Comparison of ENCODE assay signal across 16 cellular contexts in the genomic region with DNA sequence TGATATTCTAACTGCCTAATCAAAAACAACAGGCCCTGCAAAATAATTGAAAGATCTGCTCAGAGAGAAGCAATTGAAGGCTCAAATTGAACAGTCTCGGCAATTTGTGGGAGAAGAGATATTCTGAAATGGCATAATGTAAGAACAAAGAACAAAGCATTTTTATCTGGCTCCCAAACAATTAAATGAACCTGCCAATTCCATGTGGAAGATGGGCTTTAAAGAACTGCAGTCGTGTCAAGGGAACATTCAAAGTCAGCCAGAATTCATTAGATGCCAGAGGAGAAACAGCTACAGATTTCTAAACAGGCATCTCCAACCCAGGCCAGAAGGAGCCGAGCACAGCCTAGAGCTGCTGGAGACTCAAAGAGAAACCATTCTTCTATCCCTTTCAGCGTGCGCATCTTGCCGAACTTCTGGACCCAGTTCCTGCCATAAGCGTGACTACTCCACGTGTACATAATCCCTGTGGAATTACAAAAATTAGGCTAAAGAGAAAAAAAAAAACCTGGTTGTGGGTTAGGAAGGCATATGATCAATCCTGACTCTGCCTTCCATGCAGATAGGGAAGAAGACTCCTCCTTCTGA.
DNase-seq lines count a peak whose midpoint lies in the region; ATAC-seq and TF ChIP-seq lines count a peak whose summit lies in the region.
"Had no signal": no experiment of that assay in that cellular context is flagged by ENCODE, and none has a peak within 500 bp of the region (broad histone marks: within the 10 kb centered on the region; RNA-seq: fewer than 3 reads in every experiment).

No MANE protein-coding gene starts in this region.

- H3F3A ChIP-seq in GM23248 (ENCODE audit: insufficient read depth), result peaks cover 19% of the 10 kb centered on the region; the same call in 1 of the 2 replicates

- H3K4me1 ChIP-seq in GM23248 (ENCODE audit: insufficient read depth), result peaks cover 21% of the 10 kb centered on the region
- H3K4me1 ChIP-seq in fibroblast of lung (ENCODE audit: control insufficient read depth, extremely low read depth, insufficient read depth, low read length), result no peaks in the 10 kb centered on the region

- peak overlapping the region; percentile 62 for H3K27ac ChIP-seq in GM23248
- H3K27ac ChIP-seq in fibroblast of lung (ENCODE audit: insufficient read depth, low read length), result no peak overlapping the region
- peak overlapping the region in 9 of 59 donors; percentile 4 to 40 (median 26) for H3K27ac ChIP-seq in dorsolateral prefrontal cortex
- H3K27ac ChIP-seq: C4-2B, RWPE1 had no signal

- H3K9ac ChIP-seq in GM23248 (peak overlapping the region; percentile 64), fibroblast of lung (ENCODE audit: insufficient read depth, low read length) (no peak overlapping the region)

- no peaks in the 10 kb centered on the region for H4K20me1 ChIP-seq in GM23248 (ENCODE audit: insufficient read depth)
- no peaks in the 10 kb centered on the region for H4K20me1 ChIP-seq in fibroblast of lung (ENCODE audit: control insufficient read depth, extremely low read depth, insufficient read depth, low read length)

- H3K4me3 ChIP-seq in GM23248 (peak overlapping the region; percentile 58), fibroblast of lung (replicated peaks in 1 of 4; ENCODE audit: control extremely low read depth in 1 of 4, insufficient read depth in 1 of 4, low read depth in 3 of 4, low read length in 4 of 4) (peak overlapping the region in 1 of 4 experiments; percentile 3), dorsolateral prefrontal cortex (peak overlapping the region in 17 of 59 donors; percentile 3 to 49 (median 18))

- H3K27me3 ChIP-seq in GM23248 (replicated peaks; ENCODE audit: insufficient read depth) (no peaks in the 10 kb centered on the region), fibroblast of lung (ENCODE audit: control insufficient read depth, insufficient read depth, low read length) (no peaks in the 10 kb centered on the region), dorsolateral prefrontal cortex (no peaks in the 10 kb centered on the region)

- H2AFZ ChIP-seq in GM23248 (no peak overlapping the region), fibroblast of lung (ENCODE audit: low read length) (no peak overlapping the region)

- ATAC-seq in HG02642 (IDR thresholded peaks at IDR 0.05; ENCODE audit: poor library complexity, unreplicated experiment), result no peak
- no peak for ATAC-seq in GM21515 (IDR thresholded peaks at IDR 0.05; ENCODE audit: unreplicated experiment)

- H3K4me2 ChIP-seq in GM23248 (ENCODE audit: unreplicated experiment), result peak overlapping the region; percentile 79
- peak overlapping the region; percentile 38 for H3K4me2 ChIP-seq in fibroblast of lung (ENCODE audit: extremely low read depth, insufficient read depth, low read length)

- H3K79me2 ChIP-seq in GM23248 (ENCODE audit: insufficient read depth) (peaks cover 90% of the 10 kb centered on the region), fibroblast of lung (ENCODE audit: control insufficient read depth, insufficient read depth, low read length) (peaks cover 14% of the 10 kb centered on the region)

- no peaks in the 10 kb centered on the region for H3K9me2 ChIP-seq in GM23248 (ENCODE audit: insufficient read depth)

- intact Hi-C loops in dorsolateral prefrontal cortex (cut with DNase I), result no loop called here

- H3K36me3 ChIP-seq in GM23248 (ENCODE audit: low read depth) (no peaks in the 10 kb centered on the region), fibroblast of lung (ENCODE audit: control insufficient read depth, insufficient read depth, low read length) (no peaks in the 10 kb centered on the region)

- H3K9me3 ChIP-seq in GM23248 (ENCODE audit: low read depth), result no peaks in the 10 kb centered on the region
- no peaks in the 10 kb centered on the region for H3K9me3 ChIP-seq in fibroblast of lung (ENCODE audit: control insufficient read depth, insufficient read depth, low read depth, low read length)

- peak; percentile 78 for DNase-seq in AG20443 (ENCODE audit: low spot score)
- DNase-seq in GM23248, result peak; percentile 86
- DNase-seq in fibroblast of lung (ENCODE audit: low read depth in 2 of 2), result peak in 1 of 2 donors; percentile 20
- peak; percentile 7 for DNase-seq in putamen (ENCODE audit: low spot score)
- no peak for DNase-seq in dorsolateral prefrontal cortex
- DNase-seq: DMS153, H9, NCI-H146, NCI-H2081 treated with DMSO at 0.1 percent for 48 hours, NCI-H226, NCI-H526 treated with DMSO at 0.1 percent for 48 hours, OCI-M1 had no signal

- WGBS in GM23248 (ENCODE audit: low coverage in 1 of 2, low lambda C conversion rate in 2 of 2, missing lambda C conversion rate in 2 of 2), 2 experiments, result 3 to 6% methylated on average over 8 of the region's 8 CpGs

- no peak for TF ChIP-seq CTCF in fibroblast of lung (conservative IDR thresholded peaks at IDR 0.05 in 1 of 2, IDR thresholded peaks at IDR 0.05 in 1 of 2; ENCODE audit: low read depth in 1 of 2, low read length in 2 of 2)
- no peak for TF ChIP-seq CTCF in dorsolateral prefrontal cortex (IDR thresholded peaks at IDR 0.05 in 54 of 56, conservative IDR thresholded peaks at IDR 0.05 in 2 of 56; ENCODE audit: low read depth in 1 of 56, partially characterized antibody in 56 of 56)

- in situ Hi-C loops in GM23248 (cut with MboI), result no loop called here

Comparison
In these comparisons a context has a peak if more than half of its experiments do, and no peak if none do; other contexts are left out.
1. DNase-seq: peak in AG20443 (single experiment), GM23248 (single experiment) and putamen (single experiment); none in dorsolateral prefrontal cortex (0 of 10).